ENCODE assay signal across 22 cellular contexts in genomic region chr5:163596536-163596935, GRCh38.
DNase-seq lines count a peak whose midpoint lies in the region; ATAC-seq lines count a peak whose summit lies in the region.
"Had no signal": no experiment of that assay in that cellular context is flagged by ENCODE, and none has a peak within 500 bp of the region (broad histone marks: within the 10 kb centered on the region; RNA-seq: fewer than 3 reads in every experiment).

No MANE protein-coding gene starts in this region.

- H3K27me3 Mint-ChIP-seq in activated naive CD8-positive, alpha-beta T cell treated with anti-CD3 and anti-CD28 coated beads for 36 hours = peaks cover 39% of the 10 kb centered on the region

- no peaks in the 10 kb centered on the region for H3K4me1 Mint-ChIP-seq in activated naive CD8-positive, alpha-beta T cell treated with anti-CD3 and anti-CD28 coated beads for 36 hours
- H3K4me1 Mint-ChIP-seq: CD4-positive, CD25-positive, alpha-beta regulatory T cell had no signal

- no peaks in the 10 kb centered on the region for H3K9me3 Mint-ChIP-seq in activated naive CD8-positive, alpha-beta T cell treated with anti-CD3 and anti-CD28 coated beads for 36 hours

- no peak for ATAC-seq in stimulated activated naive CD8-positive, alpha-beta T cell treated with anti-CD3 and anti-CD28 coated beads, Interleukin-15, Interleukin-2, amounts not matched to agents 100 U/mL and 50 U/mL, for 24 hours
- ATAC-seq: K562, Panc1 had no signal

- no peak overlapping the region for H3K27ac Mint-ChIP-seq in activated naive CD8-positive, alpha-beta T cell treated with anti-CD3 and anti-CD28 coated beads for 36 hours
- H3K27ac Mint-ChIP-seq: CD4-positive, CD25-positive, alpha-beta regulatory T cell had no signal

- peak overlapping the region; percentile 48 for H3K27ac ChIP-seq in temporal lobe (ENCODE audit: low read depth, low read length)
- H3K27ac ChIP-seq: SJSA1 had no signal

- H3K36me3 Mint-ChIP-seq in activated naive CD8-positive, alpha-beta T cell treated with anti-CD3 and anti-CD28 coated beads for 36 hours = no peaks in the 10 kb centered on the region
- H3K36me3 Mint-ChIP-seq: CD4-positive, CD25-positive, alpha-beta regulatory T cell had no signal

- peak; percentile 41 for DNase-seq in DMS 273 treated with DMSO at 0.1 percent for 48 hours (lab: John Stamatoyannopoulos, UW)
- peak; percentile 58 to 90 for DNase-seq in NCI-H524 (lab: John Stamatoyannopoulos, UW)
- DNase-seq in cerebellum (ENCODE audit: low spot score) = peak; percentile 40
- DNase-seq in RPMI8226 = no peak
- DNase-seq in activated naive CD8-positive, alpha-beta T cell treated with anti-CD3 and anti-CD28 coated beads for 36 hours = no peak
- DNase-seq in stimulated activated naive CD8-positive, alpha-beta T cell treated with anti-CD3 and anti-CD28 coated beads, Interleukin-15, Interleukin-2, amounts not matched to agents 100 U/mL and 50 U/mL, for 24 hours = no peak
- DNase-seq: BE2C; CD4-positive, CD25-positive, alpha-beta regulatory T cell; DMS153; GDM1; MG63; NCI-H1417; NCI-H1694 treated with DMSO at 0.1 percent for 48 hours; NCI-H2081 treated with DMSO at 0.1 percent for 48 hours; NCI-H2171 treated with DMSO at 0.1 percent for 48 hours; NCI-H748 treated with DMSO at 0.1 percent for 48 hours; SW 1271; T-helper 2 cell had no signal

- H3K4me3 Mint-ChIP-seq in activated naive CD8-positive, alpha-beta T cell treated with anti-CD3 and anti-CD28 coated beads for 36 hours = no peak overlapping the region
- H3K4me3 Mint-ChIP-seq: CD4-positive, CD25-positive, alpha-beta regulatory T cell had no signal

Comparison
In these comparisons a context has a peak if more than half of its experiments do, and no peak if none do; other contexts are left out.
1. DNase-seq: peak in DMS 273 treated with DMSO at 0.1 percent for 48 hours (single experiment), NCI-H524 (2 of 2) and cerebellum (single experiment); none in RPMI8226 (single experiment), activated naive CD8-positive, alpha-beta T cell treated with anti-CD3 and anti-CD28 coated beads for 36 hours (single experiment) and stimulated activated naive CD8-positive, alpha-beta T cell treated with anti-CD3 and anti-CD28 coated beads, Interleukin-15, Interleukin-2, amounts not matched to agents 100 U/mL and 50 U/mL, for 24 hours (single experiment).